Comparison of ENCODE assay signal across 8 cellular contexts in genomic region chr5:69364414-69364813, GRCh38.
DNase-seq lines count a peak whose midpoint lies in the region; ATAC-seq and TF ChIP-seq lines count a peak whose summit lies in the region.

No MANE protein-coding gene starts in this region.

- no peaks in the 10 kb centered on the region for H3K9me2 ChIP-seq in OCI-LY1 (ENCODE audit: low read depth, low read length)

- no peaks in the 10 kb centered on the region for H3K9me3 ChIP-seq in OCI-LY1 (ENCODE audit: low read length)

- H3K36me3 ChIP-seq in OCI-LY1 (ENCODE audit: insufficient read depth, low read length) = peaks cover 58% of the 10 kb centered on the region

- H3F3A ChIP-seq in OCI-LY1 (ENCODE audit: insufficient read depth, low read length) = no peaks in the 10 kb centered on the region

- no peaks in the 10 kb centered on the region for H4K20me1 ChIP-seq in OCI-LY1 (ENCODE audit: insufficient read depth, low read length)

- H3K27ac ChIP-seq in OCI-LY1 (ENCODE audit: low read depth, low read length, poor library complexity, severe bottlenecking) = no peak overlapping the region

- H3K4me1 ChIP-seq in OCI-LY1 (ENCODE audit: insufficient read depth, low read length, severe bottlenecking) = peaks cover 26% of the 10 kb centered on the region

- no peak overlapping the region for H2AFZ ChIP-seq in OCI-LY1 (ENCODE audit: low read length)

- H3K9ac ChIP-seq in OCI-LY1 (ENCODE audit: low read length) = no peak overlapping the region

- no peak for ATAC-seq in HG03469 (IDR thresholded peaks at IDR 0.05; ENCODE audit: unreplicated experiment)

- TF ChIP-seq CTCF in AG09309 (IDR thresholded peaks at IDR 0.05; ENCODE audit: control insufficient read depth, insufficient read depth, low read depth, low read length, missing control alignments) (peak; percentile 42), GM12872 (IDR thresholded peaks at IDR 0.05; ENCODE audit: insufficient read depth, low read depth, low read length) (peak; percentile 66), OCI-LY1 (IDR thresholded peaks at IDR 0.05; ENCODE audit: low read length) (peak; percentile 44; the same call in 1 of the 2 replicates)

- no peaks in the 10 kb centered on the region for H3K27me3 ChIP-seq in OCI-LY1 (ENCODE audit: insufficient read depth, low read length)

- no peak overlapping the region for H3K4me3 ChIP-seq in AG09309 (ENCODE audit: control insufficient read depth, low read depth, low read length)
- H3K4me3 ChIP-seq in OCI-LY1 (ENCODE audit: low read depth, low read length, poor library complexity, severe bottlenecking) = no peak overlapping the region

- H3K79me2 ChIP-seq in OCI-LY1 (ENCODE audit: insufficient read depth, low read length) = peaks cover 57% of the 10 kb centered on the region

- no peak overlapping the region for H3K4me2 ChIP-seq in OCI-LY1 (ENCODE audit: low read length)

- DNase-seq in AG09309 (ENCODE audit: low read depth) (no peak), fibroblast of peridontal ligament (ENCODE audit: extremely low read depth) (peak; percentile 20), EL (no peak), NCI-H2081 treated with DMSO at 0.1 percent for 48 hours (lab: John Stamatoyannopoulos, UW) (no peak)
- no peak for DNase-seq in activated effector memory CD4-positive, alpha-beta T cell treated with Interleukin-2 at 50 U/mL for 16 hours
